Comparison of ENCODE assay signal across 9 cellular contexts in genomic region chr5:172910828-172911627, GRCh38. TPM values are rescaled to one million over a fixed set of nuclear protein-coding genes. Genes with fewer than 3 reads are reported as not detected.
DNase-seq lines count a peak whose midpoint lies in the region; ATAC-seq and TF ChIP-seq lines count a peak whose summit lies in the region.
"Had no signal": no experiment of that assay in that cellular context is flagged by ENCODE, and none has a peak within 500 bp of the region (broad histone marks: within the 10 kb centered on the region; RNA-seq: fewer than 3 reads in every experiment).

No MANE protein-coding gene starts in this region.

- H3K9me3 ChIP-seq in liver (ENCODE audit: control insufficient read depth in 4 of 4, low read length in 3 of 4), result no peaks in the 10 kb centered on the region
- H3K9me3 ChIP-seq in tibial artery, result no peaks in the 10 kb centered on the region

- peak in 2 of 3 donors; percentile 13 to 16 for DNase-seq in stimulated activated CD4-positive, alpha-beta T cell treated with anti-CD3 and anti-CD28 coated beads, Interleukin-12 subunit alpha, Interleukin-12 subunit beta, amount 100 ng/mL, for 48 hours (ENCODE audit: low read depth in 2 of 3, low spot score in 1 of 3)
- DNase-seq in stimulated activated CD4-positive, alpha-beta T cell treated with anti-CD3 and anti-CD28 coated beads, Interleukin-4, amount 100 ng/mL, for 4 hours, result no peak
- DNase-seq in MV-4-11 (lab: John Stamatoyannopoulos, UW) (peak; percentile 28), brain microvascular endothelial cell (peak; percentile 98), tibial artery (peak; percentile 85 to 92), SKM-1 (lab: John Stamatoyannopoulos, UW; ENCODE audit: unreplicated experiment) (no peak)

- H3K27ac ChIP-seq in brain microvascular endothelial cell (peak overlapping the region; percentile 98), liver (ENCODE audit: low read depth in 1 of 2, low read length in 2 of 2) (peak overlapping the region; percentile 50 to 57), tibial artery (peak overlapping the region; percentile 54 to 72)

- intact Hi-C loops in tibial artery (cut with DNase I; ENCODE audit: low total_unique reads), result no loop called here

- peak; percentile 74 to 84 for TF ChIP-seq RAD21 in liver (IDR thresholded peaks at IDR 0.05)

- H3K4me3 ChIP-seq in brain microvascular endothelial cell (ENCODE audit: low read depth, low read length) (no peak overlapping the region), liver (ENCODE audit: low read depth in 1 of 3, low read length in 3 of 3) (no peak overlapping the region), tibial artery (no peak overlapping the region)
- H3K4me3 ChIP-seq: dorsolateral prefrontal cortex had no signal

- in situ Hi-C loops in brain microvascular endothelial cell (cut with HindIII; ENCODE audit: low pct_ligation_motif_present, low sequenced_read_pairs), result no loop called here

- H3K27me3 ChIP-seq in brain microvascular endothelial cell (replicated peaks), result no peaks in the 10 kb centered on the region
- no peaks in the 10 kb centered on the region for H3K27me3 ChIP-seq in liver (ENCODE audit: control insufficient read depth in 4 of 4, insufficient read depth in 4 of 4, low read length in 3 of 4)
- no peaks in the 10 kb centered on the region for H3K27me3 ChIP-seq in tibial artery
- H3K27me3 ChIP-seq: dorsolateral prefrontal cortex had no signal

- no peak for ATAC-seq in HG03520 (IDR thresholded peaks at IDR 0.05; ENCODE audit: unreplicated experiment)

- 51% methylated on average over 9 of the region's 9 CpGs for WGBS in liver

- H3K4me1 ChIP-seq in liver (ENCODE audit: control insufficient read depth in 4 of 4, insufficient read depth in 4 of 4, low read length in 3 of 4), result peaks cover 0 to under 1% (median under 1%) of the 10 kb centered on the region in 4 donors
- peaks cover 4 to 68% (median 35%) of the 10 kb centered on the region in 4 donors for H3K4me1 ChIP-seq in tibial artery

- H3K36me3 ChIP-seq in brain microvascular endothelial cell (replicated peaks) (peaks cover 28% of the 10 kb centered on the region), liver (ENCODE audit: control insufficient read depth in 4 of 4, insufficient read depth in 3 of 4, low read depth in 1 of 4, low read length in 3 of 4) (peaks cover 3 to 30% (median 14%) of the 10 kb centered on the region in 4 donors), tibial artery (peaks cover 16 to 47% (median 23%) of the 10 kb centered on the region in 3 donors)

- H3K9ac ChIP-seq in liver (ENCODE audit: low read depth in 1 of 2, low read length in 2 of 2), result no peak overlapping the region

- TF ChIP-seq CTCF in brain microvascular endothelial cell (IDR thresholded peaks at IDR 0.05; ENCODE audit: low read depth, low read length, missing control alignments), result peak; percentile 69
- peak; percentile 42 for TF ChIP-seq CTCF in liver (IDR thresholded peaks at IDR 0.05; ENCODE audit: low read depth, low read length, missing input control)
- no peak for TF ChIP-seq CTCF in tibial artery (IDR thresholded peaks at IDR 0.05)

TF ChIP-seq in liver, 16 proteins besides CTCF, POLR2A, EP300 and RAD21:
- TF ChIP-seq, protein P1, sequence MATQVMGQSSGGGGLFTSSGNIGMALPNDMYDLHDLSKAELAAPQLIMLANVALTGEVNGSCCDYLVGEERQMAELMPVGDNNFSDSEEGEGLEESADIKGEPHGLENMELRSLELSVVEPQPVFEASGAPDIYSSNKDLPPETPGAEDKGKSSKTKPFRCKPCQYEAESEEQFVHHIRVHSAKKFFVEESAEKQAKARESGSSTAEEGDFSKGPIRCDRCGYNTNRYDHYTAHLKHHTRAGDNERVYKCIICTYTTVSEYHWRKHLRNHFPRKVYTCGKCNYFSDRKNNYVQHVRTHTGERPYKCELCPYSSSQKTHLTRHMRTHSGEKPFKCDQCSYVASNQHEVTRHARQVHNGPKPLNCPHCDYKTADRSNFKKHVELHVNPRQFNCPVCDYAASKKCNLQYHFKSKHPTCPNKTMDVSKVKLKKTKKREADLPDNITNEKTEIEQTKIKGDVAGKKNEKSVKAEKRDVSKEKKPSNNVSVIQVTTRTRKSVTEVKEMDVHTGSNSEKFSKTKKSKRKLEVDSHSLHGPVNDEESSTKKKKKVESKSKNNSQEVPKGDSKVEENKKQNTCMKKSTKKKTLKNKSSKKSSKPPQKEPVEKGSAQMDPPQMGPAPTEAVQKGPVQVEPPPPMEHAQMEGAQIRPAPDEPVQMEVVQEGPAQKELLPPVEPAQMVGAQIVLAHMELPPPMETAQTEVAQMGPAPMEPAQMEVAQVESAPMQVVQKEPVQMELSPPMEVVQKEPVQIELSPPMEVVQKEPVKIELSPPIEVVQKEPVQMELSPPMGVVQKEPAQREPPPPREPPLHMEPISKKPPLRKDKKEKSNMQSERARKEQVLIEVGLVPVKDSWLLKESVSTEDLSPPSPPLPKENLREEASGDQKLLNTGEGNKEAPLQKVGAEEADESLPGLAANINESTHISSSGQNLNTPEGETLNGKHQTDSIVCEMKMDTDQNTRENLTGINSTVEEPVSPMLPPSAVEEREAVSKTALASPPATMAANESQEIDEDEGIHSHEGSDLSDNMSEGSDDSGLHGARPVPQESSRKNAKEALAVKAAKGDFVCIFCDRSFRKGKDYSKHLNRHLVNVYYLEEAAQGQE (IDR thresholded peaks at IDR 0.05), result no peak
- TF ChIP-seq HNF4A (conservative IDR thresholded peaks at IDR 0.05), result peak; percentile 45 to 50
- TF ChIP-seq RXRA (IDR thresholded peaks at IDR 0.05), result peak; percentile 76 to 80
- peak; percentile 83 for TF ChIP-seq NR2F2 (IDR thresholded peaks at IDR 0.05)
- peak; percentile 82 for TF ChIP-seq SP1 (IDR thresholded peaks at IDR 0.05)
- peak in 1 of 2 donors; percentile 20 for TF ChIP-seq GABPA (IDR thresholded peaks at IDR 0.05 in 1 of 2, conservative IDR thresholded peaks at IDR 0.05 in 1 of 2)
- peak in 1 of 2 donors; percentile 48 for TF ChIP-seq JUND (IDR thresholded peaks at IDR 0.05)
- TF ChIP-seq EGR1 (IDR thresholded peaks at IDR 0.05; ENCODE audit: low read depth in 2 of 2), result no peak
- TF ChIP-seq YY1 (IDR thresholded peaks at IDR 0.05), result peak; percentile 21
- no peak for TF ChIP-seq HNF4G (IDR thresholded peaks at IDR 0.05)
- TF ChIP-seq FOXA2 (IDR thresholded peaks at IDR 0.05), result no peak
- TF ChIP-seq, protein P2, sequence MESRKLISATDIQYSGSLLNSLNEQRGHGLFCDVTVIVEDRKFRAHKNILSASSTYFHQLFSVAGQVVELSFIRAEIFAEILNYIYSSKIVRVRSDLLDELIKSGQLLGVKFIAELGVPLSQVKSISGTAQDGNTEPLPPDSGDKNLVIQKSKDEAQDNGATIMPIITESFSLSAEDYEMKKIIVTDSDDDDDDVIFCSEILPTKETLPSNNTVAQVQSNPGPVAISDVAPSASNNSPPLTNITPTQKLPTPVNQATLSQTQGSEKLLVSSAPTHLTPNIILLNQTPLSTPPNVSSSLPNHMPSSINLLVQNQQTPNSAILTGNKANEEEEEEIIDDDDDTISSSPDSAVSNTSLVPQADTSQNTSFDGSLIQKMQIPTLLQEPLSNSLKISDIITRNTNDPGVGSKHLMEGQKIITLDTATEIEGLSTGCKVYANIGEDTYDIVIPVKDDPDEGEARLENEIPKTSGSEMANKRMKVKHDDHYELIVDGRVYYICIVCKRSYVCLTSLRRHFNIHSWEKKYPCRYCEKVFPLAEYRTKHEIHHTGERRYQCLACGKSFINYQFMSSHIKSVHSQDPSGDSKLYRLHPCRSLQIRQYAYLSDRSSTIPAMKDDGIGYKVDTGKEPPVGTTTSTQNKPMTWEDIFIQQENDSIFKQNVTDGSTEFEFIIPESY (IDR thresholded peaks at IDR 0.05), result no peak
TF ChIP-seq in liver: peak in this region for 7.

RNA-seq across cellular contexts. Expression of gene RPL26L1, which starts 48.2 kb away (rescaled TPM):
- total RNA-seq in liver, result 10 to 100 TPM; 11.6 to 14.6 TPM
- 10 to 100 TPM; 41.0 to 52.2 TPM for polyA plus RNA-seq in liver

Comparison
In these comparisons a context has a peak if more than half of its experiments do, and no peak if none do; other contexts are left out.
1. DNase-seq: peak in stimulated activated CD4-positive, alpha-beta T cell treated with anti-CD3 and anti-CD28 coated beads, Interleukin-12 subunit alpha, Interleukin-12 subunit beta, amount 100 ng/mL, for 48 hours (2 of 3), MV-4-11 (single experiment), brain microvascular endothelial cell (single experiment) and tibial artery (2 of 2); none in stimulated activated CD4-positive, alpha-beta T cell treated with anti-CD3 and anti-CD28 coated beads, Interleukin-4, amount 100 ng/mL, for 4 hours (0 of 2) and SKM-1 (single experiment).
2. CTCF ChIP-seq: peak in brain microvascular endothelial cell (single experiment) and liver (single experiment); none in tibial artery (0 of 2).
3. Peak in every context shown above with its lines, with median percentiles within 50 percentile points of each other: H3K27ac ChIP-seq.